8 cellular contexts compared by ENCODE assay signal in genomic region chr9:121369595-121370265, GRCh38. TPM values are rescaled to one million over a fixed set of nuclear protein-coding genes. Genes with fewer than 3 reads are reported as not detected.
DNase-seq lines count a peak whose midpoint lies in the region; ATAC-seq, FAIRE-seq and TF ChIP-seq lines count a peak whose summit lies in the region.

A gene with protein sequence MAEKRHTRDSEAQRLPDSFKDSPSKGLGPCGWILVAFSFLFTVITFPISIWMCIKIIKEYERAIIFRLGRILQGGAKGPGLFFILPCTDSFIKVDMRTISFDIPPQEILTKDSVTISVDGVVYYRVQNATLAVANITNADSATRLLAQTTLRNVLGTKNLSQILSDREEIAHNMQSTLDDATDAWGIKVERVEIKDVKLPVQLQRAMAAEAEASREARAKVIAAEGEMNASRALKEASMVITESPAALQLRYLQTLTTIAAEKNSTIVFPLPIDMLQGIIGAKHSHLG (minus strand): TSS chr9:121370250. CDS start chr9:121370187, 63 bp downstream.

- H3K27me3 Mint-ChIP-seq in astrocyte (ENCODE audit: low read depth, unreplicated experiment) = peaks cover 3% of the 10 kb centered on the region

- H3K36me3 ChIP-seq in BE2C = no peaks in the 10 kb centered on the region
- no peaks in the 10 kb centered on the region for H3K36me3 ChIP-seq in astrocyte (ENCODE audit: insufficient read depth, low read length)
- H3K36me3 ChIP-seq in hepatocyte (replicated peaks; ENCODE audit: insufficient read depth, low read depth) = no peaks in the 10 kb centered on the region

- H3K36me3 Mint-ChIP-seq in astrocyte (ENCODE audit: low read depth, unreplicated experiment) = no peaks in the 10 kb centered on the region

- peak within 1 kb of the TSS; percentile 26 for H3K27ac Mint-ChIP-seq in astrocyte (ENCODE audit: unreplicated experiment)

- peaks cover 10% of the 10 kb centered on the region for H3K4me1 Mint-ChIP-seq in astrocyte (ENCODE audit: low read depth, unreplicated experiment)

- TF ChIP-seq CTCF in BE2C (IDR thresholded peaks at IDR 0.05; ENCODE audit: low read depth, low read length) = no peak
- TF ChIP-seq CTCF in RWPE1 (conservative IDR thresholded peaks at IDR 0.05; ENCODE audit: low read depth) = no peak
- TF ChIP-seq CTCF in astrocyte (IDR thresholded peaks at IDR 0.05; ENCODE audit: insufficient read depth, low read depth, low read length) = no peak
- no peak for TF ChIP-seq CTCF in hepatocyte (IDR thresholded peaks at IDR 0.05; ENCODE audit: poor library complexity)

- ATAC-seq in GM18907 (IDR thresholded peaks at IDR 0.05; ENCODE audit: unreplicated experiment) (peak; percentile 62), HG03108 (IDR thresholded peaks at IDR 0.05; ENCODE audit: unreplicated experiment) (peak; percentile 40)

- peaks cover 6% of the 10 kb centered on the region for H3K79me2 ChIP-seq in astrocyte (ENCODE audit: insufficient read depth, low read length)
- H3K79me2 ChIP-seq in hepatocyte = peaks cover 41% of the 10 kb centered on the region

- H3K9me3 ChIP-seq in BE2C (peaks cover 4% of the 10 kb centered on the region; the same call in 1 of the 2 replicates), astrocyte (ENCODE audit: insufficient read depth, low read depth, low read length) (no peaks in the 10 kb centered on the region), hepatocyte (ENCODE audit: low read depth) (no peaks in the 10 kb centered on the region)

- DNase-seq in BE2C (peak; percentile 81), RWPE1 (ENCODE audit: low spot score) (peak; percentile 87), astrocyte (ENCODE audit: low read depth) (peak; percentile 58), hepatocyte (ENCODE audit: low spot score) (peak; percentile 83), MV-4-11 (lab: John Stamatoyannopoulos, UW) (no peak)

- H4K20me1 ChIP-seq in astrocyte (ENCODE audit: insufficient read depth, low read length) (no peaks in the 10 kb centered on the region), hepatocyte (ENCODE audit: insufficient read depth, poor library complexity, severe bottlenecking) (no peaks in the 10 kb centered on the region)

- 1% methylated on average over 37 of the region's 52 CpGs for WGBS in hepatocyte (ENCODE audit: low lambda C conversion rate, missing lambda C conversion rate)

- no peaks in the 10 kb centered on the region for H3K9me2 ChIP-seq in hepatocyte (replicated peaks; ENCODE audit: insufficient read depth)

- H3K4me1 ChIP-seq in BE2C = peaks cover 25% of the 10 kb centered on the region
- peaks cover 7% of the 10 kb centered on the region for H3K4me1 ChIP-seq in astrocyte (ENCODE audit: insufficient read depth, low read length)
- peaks cover 50% of the 10 kb centered on the region for H3K4me1 ChIP-seq in hepatocyte (ENCODE audit: insufficient read depth)

- CTCF ChIA-PET in RWPE1 (lab: Yijun Ruan, JAX) = interaction anchor here (0.7 to 1.3 kb wide), 4 partner anchors 50 to 1530 kb away, joined by 3 to 5 read pairs (median 4); no protein-coding TSS in a partner anchor

- H3K4me2 ChIP-seq in astrocyte (ENCODE audit: low read length) = peak within 1 kb of the TSS; percentile 92
- peak within 1 kb of the TSS; percentile 78 for H3K4me2 ChIP-seq in hepatocyte

- POLR2A ChIA-PET in RWPE1 (lab: Yijun Ruan, JAX; ENCODE audit: low non-redundant PET) = interaction anchor here (0.7 kb wide), 1 partner anchor 23 kb away, joined by 5 read pairs; no protein-coding TSS in a partner anchor

- H3K4me3 ChIP-seq in BE2C (ENCODE audit: low read depth, low read length) = peak within 1 kb of the TSS; percentile 78
- peak within 1 kb of the TSS; percentile 73 for H3K4me3 ChIP-seq in astrocyte (ENCODE audit: insufficient read depth, low read depth, low read length)
- H3K4me3 ChIP-seq in hepatocyte = peak within 1 kb of the TSS; percentile 39
- H3K4me3 ChIP-seq in skin epidermis = peak within 1 kb of the TSS; percentile 63 to 89 (median 70)

- no peaks in the 10 kb centered on the region for H3K27me3 ChIP-seq in BE2C
- no peaks in the 10 kb centered on the region for H3K27me3 ChIP-seq in astrocyte (ENCODE audit: insufficient read depth, low read length)
- H3K27me3 ChIP-seq in hepatocyte = no peaks in the 10 kb centered on the region

- H2AFZ ChIP-seq in astrocyte (ENCODE audit: low read depth, low read length) (peak within 1 kb of the TSS; percentile 83), hepatocyte (peak within 1 kb of the TSS; percentile 31)

- FAIRE-seq in astrocyte (lab: Jason Lieb, UNC) = no peak

- H3K9ac ChIP-seq in astrocyte (ENCODE audit: low read length) = peak within 1 kb of the TSS; percentile 88

- peaks cover 2% of the 10 kb centered on the region for H3K9me3 Mint-ChIP-seq in astrocyte (ENCODE audit: unreplicated experiment)

- peak within 1 kb of the TSS; percentile 79 for H3K4me3 Mint-ChIP-seq in astrocyte (ENCODE audit: unreplicated experiment)

- H3K27ac ChIP-seq in RWPE1 (peak within 1 kb of the TSS; percentile 99), astrocyte (ENCODE audit: low read depth, low read length) (peak within 1 kb of the TSS; percentile 75), hepatocyte (peak within 1 kb of the TSS; percentile 85), skin epidermis (peak within 1 kb of the TSS; percentile 50 to 99 (median 92))

RNA-seq across cellular contexts. Expression of the gene that starts here (rescaled TPM):
- 41.8 TPM for polyA plus RNA-seq in BE2C (2012; ENCODE audit: insufficient read depth, insufficient read length, low read depth)
- total RNA-seq in astrocyte = 8.7 and 10.3 TPM in 2 replicates
- total RNA-seq in hepatocyte = 130 and 156 TPM in 2 replicates
- 85.5 and 93.7 TPM in 2 replicates for polyA plus RNA-seq in hepatocyte

Comparison
In these comparisons a context has a peak if more than half of its experiments do, and no peak if none do; other contexts are left out.
1. RNA of the gene that starts here (total RNA-seq): 130 to 156 TPM in hepatocyte; 8.7 to 10.3 TPM in astrocyte; every median in the first group is over 10 times any median in the second.
2. Peak in every context shown above with its lines, with median percentiles within 50 percentile points of each other: H3K4me3 ChIP-seq and H3K27ac ChIP-seq.